Comparison of ENCODE assay signal across 9 cellular contexts in the genomic region with DNA sequence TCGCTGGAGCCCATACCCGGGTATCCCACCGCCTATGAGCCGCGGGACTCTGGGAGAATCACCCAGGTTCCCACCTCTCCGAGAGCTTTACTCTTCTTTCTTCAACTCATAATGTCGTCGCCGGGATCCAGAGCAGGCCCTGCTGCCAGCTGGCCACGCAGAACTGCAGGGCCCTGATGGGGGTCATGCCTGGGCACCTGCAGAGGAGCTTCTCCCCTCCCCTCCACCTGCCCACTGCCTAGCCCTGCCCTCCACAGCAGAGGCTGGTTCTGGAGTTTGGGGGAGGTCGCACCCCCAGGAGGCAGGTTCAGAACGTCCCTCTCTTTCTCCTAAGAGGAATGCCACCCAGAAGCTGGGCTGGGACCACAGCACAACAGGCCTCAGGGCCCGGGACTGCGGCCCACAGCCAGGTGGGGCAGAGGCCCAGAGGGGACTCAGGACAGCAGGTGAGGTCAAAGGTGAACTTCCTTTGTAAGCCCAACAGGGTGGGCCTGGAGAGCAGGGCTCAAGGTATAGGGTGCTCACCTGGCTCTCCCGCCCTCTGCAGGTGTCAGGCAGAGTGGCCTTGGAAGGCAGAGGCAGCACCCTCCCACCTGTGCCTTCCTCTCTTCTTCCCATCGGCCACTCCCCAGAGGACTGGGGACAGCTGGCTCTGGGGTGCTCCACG. TPM values are rescaled to one million over a fixed set of nuclear protein-coding genes. Genes with fewer than 3 reads are reported as not detected.
DNase-seq lines count a peak whose midpoint lies in the region; ATAC-seq and TF ChIP-seq lines count a peak whose summit lies in the region.
"Had no signal": no experiment of that assay in that cellular context is flagged by ENCODE, and none has a peak within 500 bp of the region (broad histone marks: within the 10 kb centered on the region; RNA-seq: fewer than 3 reads in every experiment).

No MANE protein-coding gene starts in this region.

- H3K4me3 ChIP-seq in SJSA1 (no peak overlapping the region), right atrium auricular region (no peak overlapping the region)

- H3K36me3 ChIP-seq in SJSA1 = no peaks in the 10 kb centered on the region
- no peaks in the 10 kb centered on the region for H3K36me3 ChIP-seq in right atrium auricular region

- CTCF ChIA-PET in activated naive CD4-positive, alpha-beta T cell treated with anti-CD3 and anti-CD28 coated beads, Interleukin-2, amount 10 ng/mL, durations not matched to agents 7 days and 5 days (lab: Charles Lee) = interaction anchor here (0.6 to 5.4 kb wide), 4 partner anchors 13 to 129 kb away, joined by 3 to 25 read pairs (median 9); no protein-coding TSS in a partner anchor

- H3K4me1 ChIP-seq in SJSA1 (replicated peaks) (peaks cover 50% of the 10 kb centered on the region), right atrium auricular region (peaks cover 0 to 51% of the 10 kb centered on the region in 2 donors)

- H3K27ac Mint-ChIP-seq in activated naive CD4-positive, alpha-beta T cell treated with anti-CD3 and anti-CD28 coated beads, Interleukin-2, amount 10 ng/mL, durations not matched to agents 7 days and 5 days = peak overlapping the region; percentile 100

- H3K27me3 ChIP-seq in SJSA1 (replicated peaks) (no peaks in the 10 kb centered on the region), right atrium auricular region (no peaks in the 10 kb centered on the region)

- H3K9me3 ChIP-seq in SJSA1 (replicated peaks) (no peaks in the 10 kb centered on the region), right atrium auricular region (no peaks in the 10 kb centered on the region)

- no peaks in the 10 kb centered on the region for H3K27me3 Mint-ChIP-seq in activated naive CD4-positive, alpha-beta T cell treated with anti-CD3 and anti-CD28 coated beads, Interleukin-2, amount 10 ng/mL, durations not matched to agents 7 days and 5 days

- peaks cover 47% of the 10 kb centered on the region for H3K4me1 Mint-ChIP-seq in activated naive CD4-positive, alpha-beta T cell treated with anti-CD3 and anti-CD28 coated beads, Interleukin-2, amount 10 ng/mL, durations not matched to agents 7 days and 5 days

- no peak for TF ChIP-seq CTCF in right atrium auricular region (IDR thresholded peaks at IDR 0.05)

- ATAC-seq in HG02981 (IDR thresholded peaks at IDR 0.05; ENCODE audit: unreplicated experiment) = no peak

- H3K36me3 Mint-ChIP-seq in activated naive CD4-positive, alpha-beta T cell treated with anti-CD3 and anti-CD28 coated beads, Interleukin-2, amount 10 ng/mL, durations not matched to agents 7 days and 5 days = peaks cover 3% of the 10 kb centered on the region

- peak overlapping the region; percentile 83 for H3K4me3 Mint-ChIP-seq in activated naive CD4-positive, alpha-beta T cell treated with anti-CD3 and anti-CD28 coated beads, Interleukin-2, amount 10 ng/mL, durations not matched to agents 7 days and 5 days

- DNase-seq in activated naive CD4-positive, alpha-beta T cell treated with anti-CD3 and anti-CD28 coated beads, Interleukin-2, amount 10 ng/mL, durations not matched to agents 7 days and 5 days = no peak
- DNase-seq in activated naive CD4-positive, alpha-beta T cell treated with anti-CD3 and anti-CD28 coated beads, Interleukin-2, amount 50 U/mL, for 16 hours = no peak
- DNase-seq in SJSA1 (ENCODE audit: low read depth in 1 of 2, low spot score in 2 of 2) (no peak), right atrium auricular region (ENCODE audit: low spot score) (no peak), substantia nigra (lab: John Stamatoyannopoulos, UW) (no peak), DMS153 treated with DMSO at 0.1 percent for 48 hours (lab: John Stamatoyannopoulos, UW; ENCODE audit: unreplicated experiment) (no peak), hypothalamus (lab: John Stamatoyannopoulos, UW) (no peak)
- DNase-seq: amniotic stem cell had no signal

- H3K9me3 Mint-ChIP-seq in activated naive CD4-positive, alpha-beta T cell treated with anti-CD3 and anti-CD28 coated beads, Interleukin-2, amount 10 ng/mL, durations not matched to agents 7 days and 5 days = no peaks in the 10 kb centered on the region

- peak overlapping the region; percentile 92; the same call in 1 of the 2 replicates for H3K27ac ChIP-seq in SJSA1
- H3K27ac ChIP-seq in right atrium auricular region = peak overlapping the region; percentile 98
- peak overlapping the region; percentile 30 for H3K27ac ChIP-seq in substantia nigra (ENCODE audit: low read depth, low read length, poor library complexity, severe bottlenecking)

RNA-seq across cellular contexts. Expression of gene SLC25A45, which starts 1.9 kb away (rescaled TPM):
- 3.1 and 5.3 TPM in 2 replicates for total RNA-seq in SJSA1 (2014; rRNA removed; shearing (Covaris generic))
- total RNA-seq in right atrium auricular region = 1 to 10 TPM; 2.6 to 3.3 TPM

RNA-seq across cellular contexts. Expression of gene FRMD8, which starts 5.8 kb away (rescaled TPM):
- total RNA-seq in SJSA1 (2014; rRNA removed; shearing (Covaris generic)) = 90.2 and 125 TPM in 2 replicates
- total RNA-seq in right atrium auricular region = 10 to 100 TPM; 10.2 to 23.8 TPM

RNA-seq across cellular contexts. Expression of gene TIGD3, which starts 26.0 kb away (rescaled TPM):
- total RNA-seq in SJSA1 (2014; rRNA removed; shearing (Covaris generic)) = 0.25 TPM in 1 of 2 replicates, not detected in the other
- under 1 TPM in 1 of 2 donors, not detected in 1; 0.22 TPM for total RNA-seq in right atrium auricular region

RNA-seq across cellular contexts. Expression of gene NEAT1, which starts 42.0 kb away (rescaled TPM):
- 6.9 and 12.1 TPM in 2 replicates for total RNA-seq in SJSA1 (2014; rRNA removed; shearing (Covaris generic))
- total RNA-seq in right atrium auricular region = 10 to 100 TPM; 43.7 to 52.5 TPM

RNA-seq across cellular contexts. Expression of gene DPF2, which starts 46.9 kb away (rescaled TPM):
- 87.6 and 105 TPM in 2 replicates for total RNA-seq in SJSA1 (2014; rRNA removed; shearing (Covaris generic))
- 10 to 100 TPM; 46.3 TPM for total RNA-seq in right atrium auricular region

Comparison
In these comparisons a context has a peak if more than half of its experiments do, and no peak if none do; other contexts are left out.
1. H3K27ac ChIP-seq: peak in every context shown above with its lines; median percentile 98 in right atrium auricular region; 92 in SJSA1; 30 in substantia nigra.